Comparison of ENCODE assay signal across 15 cellular contexts in the genomic region with DNA sequence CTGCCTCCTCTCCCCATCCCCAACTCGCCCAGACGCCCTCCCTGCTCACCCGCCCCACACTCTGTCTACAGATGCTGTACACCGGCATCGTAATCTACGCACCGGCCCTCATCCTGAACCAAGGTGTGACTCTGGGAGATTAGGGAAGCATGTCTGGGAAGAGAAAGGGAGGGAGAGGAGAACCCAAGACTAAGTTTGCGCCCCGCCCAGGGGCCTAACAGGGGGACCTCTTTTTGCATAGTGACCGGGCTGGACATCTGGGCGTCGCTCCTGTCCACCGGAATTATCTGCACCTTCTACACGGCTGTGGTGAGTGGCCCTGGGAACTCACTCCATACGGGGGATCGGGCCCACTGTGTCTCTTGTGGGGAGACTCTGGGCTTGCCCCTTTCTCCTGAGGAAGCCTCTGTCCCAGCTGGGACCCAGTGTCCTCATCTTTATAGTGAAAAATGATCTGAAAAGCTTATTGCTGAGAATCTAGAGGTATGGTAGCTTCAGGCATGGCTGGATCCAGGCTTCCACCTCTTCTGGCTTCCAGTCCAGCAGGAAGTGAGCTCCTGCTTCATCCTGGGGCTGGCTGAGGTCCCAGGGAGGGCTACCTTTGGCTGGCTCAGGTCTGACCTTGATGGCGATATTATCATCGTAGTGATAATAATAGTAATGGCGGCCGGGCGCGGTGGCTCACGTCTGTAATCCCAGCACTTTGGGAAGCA. TPM values are rescaled to one million over a fixed set of nuclear protein-coding genes. Genes with fewer than 3 reads are reported as not detected.
A peak's percentile ranks its signal among the peaks of the same experiment; 100 is the strongest.
DNase-seq lines count a peak whose midpoint lies in the region; ATAC-seq and TF ChIP-seq lines count a peak whose summit lies in the region.
"Had no signal": no experiment of that assay in that cellular context is flagged by ENCODE, and none has a peak within 500 bp of the region (broad histone marks: within the 10 kb centered on the region; RNA-seq: fewer than 3 reads in every experiment).

No MANE protein-coding gene starts in this region.

- H3K79me1 ChIP-seq in mesenchymal stem cell (replicated peaks; ENCODE audit: low read length, poor library complexity, severe bottlenecking): no peaks in the 10 kb centered on the region

- H3K36me3 ChIP-seq in mesenchymal stem cell (ENCODE audit: control insufficient read depth in 1 of 2, insufficient read depth in 2 of 2, low read depth in 1 of 2, low read length in 2 of 2): no peaks in the 10 kb centered on the region
- H3K36me3 ChIP-seq: uterus had no signal

- no peaks in the 10 kb centered on the region for H3K27me3 Mint-ChIP-seq in CD4-positive, alpha-beta T cell
- no peaks in the 10 kb centered on the region for H3K27me3 Mint-ChIP-seq in activated T-helper 1 cell treated with anti-CD3 and anti-CD28 coated beads, Interleukin-12 subunit alpha, Interleukin-12 subunit beta, Interleukin-2, Interleukin-4 antibody, amounts not matched to agents 30 ng/mL and 10 ng/mL and 1 ng/mL, durations not matched to agents 14 hours and 24 hours and 36 hours (ENCODE audit: insufficient read depth)

- H3K23ac ChIP-seq in mesenchymal stem cell (ENCODE audit: low read length in 2 of 2): no peak overlapping the region

- H3K9me3 Mint-ChIP-seq in CD4-positive, alpha-beta T cell: no peaks in the 10 kb centered on the region
- no peaks in the 10 kb centered on the region for H3K9me3 Mint-ChIP-seq in activated T-helper 1 cell treated with anti-CD3 and anti-CD28 coated beads, Interleukin-12 subunit alpha, Interleukin-12 subunit beta, Interleukin-2, Interleukin-4 antibody, amounts not matched to agents 30 ng/mL and 10 ng/mL and 1 ng/mL, durations not matched to agents 14 hours and 24 hours and 36 hours

- H2BK5ac ChIP-seq in mesenchymal stem cell (ENCODE audit: low read depth, low read length, poor library complexity, severe bottlenecking): no peak overlapping the region

- TF ChIP-seq CTCF in CD4-positive, alpha-beta T cell (IDR thresholded peaks at IDR 0.05): no peak

- H3K4ac ChIP-seq in mesenchymal stem cell (ENCODE audit: low read depth in 1 of 2, low read length in 2 of 2): no peak overlapping the region

- no peaks in the 10 kb centered on the region for H3K36me3 Mint-ChIP-seq in CD4-positive, alpha-beta T cell (ENCODE audit: low read depth)
- H3K36me3 Mint-ChIP-seq in activated T-helper 1 cell treated with anti-CD3 and anti-CD28 coated beads, Interleukin-12 subunit alpha, Interleukin-12 subunit beta, Interleukin-2, Interleukin-4 antibody, amounts not matched to agents 30 ng/mL and 10 ng/mL and 1 ng/mL, durations not matched to agents 14 hours and 24 hours and 36 hours (ENCODE audit: low read depth): peaks cover 2% of the 10 kb centered on the region
- H3K36me3 Mint-ChIP-seq: CD14-positive monocyte had no signal

- H3K4me1 ChIP-seq in mesenchymal stem cell (ENCODE audit: control insufficient read depth, insufficient read depth, low read depth, low read length): peaks cover 10% of the 10 kb centered on the region
- H3K4me1 ChIP-seq: uterus had no signal

- ATAC-seq in CD4-positive, alpha-beta T cell (ENCODE audit: poor library complexity): no peak
- ATAC-seq: left lobe of liver, sciatic nerve had no signal

- H2BK12ac ChIP-seq in mesenchymal stem cell (ENCODE audit: low read length in 2 of 2): no peak overlapping the region

- no peak overlapping the region for H3K9ac ChIP-seq in mesenchymal stem cell (ENCODE audit: low read length)

- POLR2A ChIA-PET in CD4-positive, alpha-beta T cell (lab: Charles Lee): no interaction called here

- H3K14ac ChIP-seq in mesenchymal stem cell (ENCODE audit: low read length in 2 of 2): no peak overlapping the region

- no peak overlapping the region for H2BK120ac ChIP-seq in mesenchymal stem cell (ENCODE audit: low read depth, low read length)

- no peak overlapping the region for H3K18ac ChIP-seq in mesenchymal stem cell (ENCODE audit: low read depth in 1 of 2, low read length in 2 of 2)

- H2AK5ac ChIP-seq in mesenchymal stem cell (ENCODE audit: low read length, severe bottlenecking): no peak overlapping the region

- no peak overlapping the region for H2AFZ ChIP-seq in mesenchymal stem cell (ENCODE audit: low read depth, low read length)

- intact Hi-C loops in CD4-positive, alpha-beta T cell (cut with DNase I, micrococcal nuclease): no loop called here
- intact Hi-C loops in activated T-helper 1 cell treated with anti-CD3 and anti-CD28 coated beads, Interleukin-12 subunit alpha, Interleukin-12 subunit beta, Interleukin-2, Interleukin-4 antibody, amounts not matched to agents 30 ng/mL and 10 ng/mL and 1 ng/mL, durations not matched to agents 14 hours and 24 hours and 36 hours (cut with micrococcal nuclease): loop anchor here (1.0 to 5.0 kb wide), 6 partner anchors 15 to 335 kb away; partner anchors contain the start of gene RPL18A

- DNase-seq in CD4-positive, alpha-beta T cell: no peak
- DNase-seq in Caki2 (ENCODE audit: low read depth): peak; percentile 28
- DNase-seq in activated T-helper 1 cell treated with anti-CD3 and anti-CD28 coated beads, Interleukin-12 subunit alpha, Interleukin-12 subunit beta, Interleukin-2, Interleukin-4 antibody, amounts not matched to agents 30 ng/mL and 10 ng/mL and 1 ng/mL, durations not matched to agents 14 hours and 24 hours and 36 hours (ENCODE audit: low spot score): no peak
- DNase-seq in mesenchymal stem cell: no peak
- DNase-seq in T1000 (lab: John Stamatoyannopoulos, UW): no peak
- DNase-seq in NCI-H2107 treated with DMSO at 0.1 percent for 48 hours (lab: John Stamatoyannopoulos, UW; ENCODE audit: unreplicated experiment): no peak
- DNase-seq in dedifferentiated amniotic fluid mesenchymal stem cell (ENCODE audit: extremely low spot score): no peak
- DNase-seq: KG1, NCI-H446 treated with DMSO at 0.1 percent for 48 hours, uterus had no signal

- 76% methylated on average over 20 of the region's 23 CpGs for WGBS in mesenchymal stem cell

- peaks cover 19% of the 10 kb centered on the region for H3K4me1 Mint-ChIP-seq in CD4-positive, alpha-beta T cell (ENCODE audit: low read depth)
- peaks cover 4% of the 10 kb centered on the region for H3K4me1 Mint-ChIP-seq in activated T-helper 1 cell treated with anti-CD3 and anti-CD28 coated beads, Interleukin-12 subunit alpha, Interleukin-12 subunit beta, Interleukin-2, Interleukin-4 antibody, amounts not matched to agents 30 ng/mL and 10 ng/mL and 1 ng/mL, durations not matched to agents 14 hours and 24 hours and 36 hours (ENCODE audit: low read depth)

- H3K9me3 ChIP-seq in CD4-positive, alpha-beta T cell (ENCODE audit: control insufficient read depth, low read length): no peaks in the 10 kb centered on the region
- no peaks in the 10 kb centered on the region for H3K9me3 ChIP-seq in mesenchymal stem cell (ENCODE audit: control insufficient read depth, low read length)
- H3K9me3 ChIP-seq: uterus had no signal

- H3K4me2 ChIP-seq in mesenchymal stem cell (ENCODE audit: low read length, poor library complexity, severe bottlenecking): no peak overlapping the region

- H3K27me3 ChIP-seq in CD4-positive, alpha-beta T cell (ENCODE audit: control insufficient read depth, insufficient read depth, low read length): no peaks in the 10 kb centered on the region
- peaks cover 42 to 62% of the 10 kb centered on the region in 2 experiments for H3K27me3 ChIP-seq in mesenchymal stem cell (ENCODE audit: control insufficient read depth in 1 of 2, insufficient read depth in 1 of 2, low read length in 2 of 2)

- CTCF ChIA-PET in CD4-positive, alpha-beta T cell (lab: Charles Lee): no interaction called here

- no peak overlapping the region for H4K8ac ChIP-seq in mesenchymal stem cell (ENCODE audit: low read length)

- H3K27ac ChIP-seq in CD4-positive, alpha-beta T cell (ENCODE audit: low read depth, low read length): no peak overlapping the region
- H3K27ac ChIP-seq in mesenchymal stem cell (ENCODE audit: low read length, poor library complexity, severe bottlenecking): no peak overlapping the region
- H3K27ac ChIP-seq: PC-9, uterus had no signal

- no peak overlapping the region for H3K4me3 ChIP-seq in mesenchymal stem cell (ENCODE audit: insufficient read depth in 1 of 2, low read depth in 1 of 2, low read length in 2 of 2)
- H3K4me3 ChIP-seq: uterus had no signal

- H4K91ac ChIP-seq in mesenchymal stem cell (ENCODE audit: low read length): peak overlapping the region; percentile 68

- peak overlapping the region; percentile 85 for H3K4me3 Mint-ChIP-seq in CD4-positive, alpha-beta T cell
- H3K4me3 Mint-ChIP-seq in activated T-helper 1 cell treated with anti-CD3 and anti-CD28 coated beads, Interleukin-12 subunit alpha, Interleukin-12 subunit beta, Interleukin-2, Interleukin-4 antibody, amounts not matched to agents 30 ng/mL and 10 ng/mL and 1 ng/mL, durations not matched to agents 14 hours and 24 hours and 36 hours: peak overlapping the region; percentile 47

- H2BK15ac ChIP-seq in mesenchymal stem cell (ENCODE audit: low read depth, poor library complexity, severe bottlenecking): no peak overlapping the region

- peak overlapping the region; percentile 70 for H3K27ac Mint-ChIP-seq in CD4-positive, alpha-beta T cell
- H3K27ac Mint-ChIP-seq in activated T-helper 1 cell treated with anti-CD3 and anti-CD28 coated beads, Interleukin-12 subunit alpha, Interleukin-12 subunit beta, Interleukin-2, Interleukin-4 antibody, amounts not matched to agents 30 ng/mL and 10 ng/mL and 1 ng/mL, durations not matched to agents 14 hours and 24 hours and 36 hours: no peak overlapping the region
- H3K27ac Mint-ChIP-seq: CD14-positive monocyte had no signal

- in situ Hi-C loops in Caki2 (cut with HindIII; ENCODE audit: low pct_unique_long_range_greater_than_20kb, low sequenced_read_pairs): no loop called here

RNA-seq across cellular contexts. Expression of gene SLC5A5, which starts 2.8 kb away (rescaled TPM):
- 1 to 10 TPM; 1.6 TPM for total RNA-seq in CD4-positive, alpha-beta T cell
- total RNA-seq in Caki2 (2014; rRNA removed; shearing (Covaris generic); ENCODE audit: low replicate concordance): not detected in 2 replicates
- total RNA-seq in activated T-helper 1 cell treated with anti-CD3 and anti-CD28 coated beads, Interleukin-12 subunit alpha, Interleukin-12 subunit beta, Interleukin-2, Interleukin-4 antibody, amounts not matched to agents 30 ng/mL and 10 ng/mL and 1 ng/mL, durations not matched to agents 14 hours and 24 hours and 36 hours: 1.1 TPM in 2 replicates
- polyA plus RNA-seq in mesenchymal stem cell (2013, experiment 1 of 2): not detected
- not detected for polyA plus RNA-seq in mesenchymal stem cell (2013, experiment 2 of 2)
- total RNA-seq: glomerular endothelial cell, left lobe of liver, PC-9, sciatic nerve, uterus had no signal
- polyA plus RNA-seq: CD14-positive monocyte had no signal

RNA-seq across cellular contexts. Expression of gene RPL18A, which starts 14.9 kb away (rescaled TPM):
- total RNA-seq in CD4-positive, alpha-beta T cell: 1,000 to 10,000 TPM; 4,157 to 4,260 TPM
- total RNA-seq in Caki2 (2014; rRNA removed; shearing (Covaris generic); ENCODE audit: low replicate concordance): 852 and 893 TPM in 2 replicates
- 2,494 and 2,556 TPM in 2 replicates for total RNA-seq in activated T-helper 1 cell treated with anti-CD3 and anti-CD28 coated beads, Interleukin-12 subunit alpha, Interleukin-12 subunit beta, Interleukin-2, Interleukin-4 antibody, amounts not matched to agents 30 ng/mL and 10 ng/mL and 1 ng/mL, durations not matched to agents 14 hours and 24 hours and 36 hours
- 2,056 TPM for polyA plus RNA-seq in mesenchymal stem cell (2013, experiment 1 of 2)
- 2,116 TPM for polyA plus RNA-seq in mesenchymal stem cell (2013, experiment 2 of 2)

RNA-seq across cellular contexts. Expression of gene JAK3, which starts 26.8 kb away (rescaled TPM):
- 100 to 1,000 TPM; 120 to 121 TPM for total RNA-seq in CD4-positive, alpha-beta T cell
- 2.5 and 5.0 TPM in 2 replicates for total RNA-seq in Caki2 (2014; rRNA removed; shearing (Covaris generic); ENCODE audit: low replicate concordance)
- 222 and 227 TPM in 2 replicates for total RNA-seq in activated T-helper 1 cell treated with anti-CD3 and anti-CD28 coated beads, Interleukin-12 subunit alpha, Interleukin-12 subunit beta, Interleukin-2, Interleukin-4 antibody, amounts not matched to agents 30 ng/mL and 10 ng/mL and 1 ng/mL, durations not matched to agents 14 hours and 24 hours and 36 hours
- polyA plus RNA-seq in mesenchymal stem cell (2013, experiment 1 of 2): 3.5 TPM
- 3.3 TPM for polyA plus RNA-seq in mesenchymal stem cell (2013, experiment 2 of 2)

RNA-seq across cellular contexts. Expression of gene INSL3, which starts 53.3 kb away (rescaled TPM):
- 1 to 10 TPM; 7.2 to 7.6 TPM for total RNA-seq in CD4-positive, alpha-beta T cell
- total RNA-seq in Caki2 (2014; rRNA removed; shearing (Covaris generic); ENCODE audit: low replicate concordance): not detected in 2 replicates
- total RNA-seq in activated T-helper 1 cell treated with anti-CD3 and anti-CD28 coated beads, Interleukin-12 subunit alpha, Interleukin-12 subunit beta, Interleukin-2, Interleukin-4 antibody, amounts not matched to agents 30 ng/mL and 10 ng/mL and 1 ng/mL, durations not matched to agents 14 hours and 24 hours and 36 hours: 8.7 and 9.3 TPM in 2 replicates
- 0.15 TPM for polyA plus RNA-seq in mesenchymal stem cell (2013, experiment 1 of 2)
- 0.33 TPM for polyA plus RNA-seq in mesenchymal stem cell (2013, experiment 2 of 2)
- total RNA-seq: glomerular endothelial cell, left lobe of liver, sciatic nerve, uterus had no signal

RNA-seq across cellular contexts. Expression of gene CCDC124, which starts 58.2 kb away (rescaled TPM):
- 10 to 100 TPM; 26.9 to 28.1 TPM for total RNA-seq in CD4-positive, alpha-beta T cell
- 204 and 270 TPM in 2 replicates for total RNA-seq in Caki2 (2014; rRNA removed; shearing (Covaris generic); ENCODE audit: low replicate concordance)
- total RNA-seq in activated T-helper 1 cell treated with anti-CD3 and anti-CD28 coated beads, Interleukin-12 subunit alpha, Interleukin-12 subunit beta, Interleukin-2, Interleukin-4 antibody, amounts not matched to agents 30 ng/mL and 10 ng/mL and 1 ng/mL, durations not matched to agents 14 hours and 24 hours and 36 hours: 122 and 128 TPM in 2 replicates
- polyA plus RNA-seq in mesenchymal stem cell (2013, experiment 1 of 2): 72.1 TPM
- polyA plus RNA-seq in mesenchymal stem cell (2013, experiment 2 of 2): 72.7 TPM

Comparison
In these comparisons a context has a peak if more than half of its experiments do, and no peak if none do; other contexts are left out.
1. RNA of gene JAK3, which starts 26.8 kb away (total RNA-seq): 222 to 227 TPM in activated T-helper 1 cell treated with anti-CD3 and anti-CD28 coated beads, Interleukin-12 subunit alpha, Interleukin-12 subunit beta, Interleukin-2, Interleukin-4 antibody, amounts not matched to agents 30 ng/mL and 10 ng/mL and 1 ng/mL, durations not matched to agents 14 hours and 24 hours and 36 hours and 120 to 121 TPM in CD4-positive, alpha-beta T cell; 2.5 to 5.0 TPM in Caki2; every median in the first group is over 10 times any median in the second.